ENCODE assay signal across 2 cellular contexts in the genomic region with DNA sequence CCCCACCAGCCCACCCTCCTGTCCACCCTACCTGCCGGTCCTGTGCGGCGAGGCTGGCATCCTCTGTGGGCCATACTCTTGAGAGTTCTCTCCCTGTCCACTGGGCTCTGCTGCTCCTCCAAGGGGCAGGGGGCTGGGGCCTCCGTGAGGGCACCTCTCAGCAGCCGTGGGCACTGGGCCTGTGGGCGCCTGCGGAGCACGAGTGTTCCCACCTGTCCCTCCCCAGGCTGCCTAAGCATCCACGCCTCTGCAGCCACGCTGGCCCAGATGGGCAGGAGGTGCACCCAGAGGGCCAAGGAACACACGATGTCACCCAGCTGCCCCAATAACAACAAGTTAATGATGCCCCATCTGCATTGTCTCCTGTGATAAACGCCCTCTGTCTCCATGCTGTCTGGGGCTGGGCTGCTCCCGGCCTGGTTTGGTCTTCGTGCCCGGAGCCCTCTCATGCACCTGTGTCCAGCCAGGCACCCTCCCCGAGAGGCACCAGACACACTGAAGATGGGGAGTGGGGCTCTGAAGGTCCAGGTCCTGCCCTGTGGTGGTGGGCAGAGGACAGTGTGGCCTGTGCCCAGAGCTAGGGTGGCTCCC.
TF ChIP-seq lines count a peak whose summit lies in the region.

No MANE protein-coding gene starts in this region.

TF ChIP-seq in IMR-90, 13 proteins besides CTCF, POLR2A, EP300 and RAD21:
- no peak for TF ChIP-seq FOS (IDR thresholded peaks at IDR 0.05; ENCODE audit: low read depth, low read length)
- TF ChIP-seq, protein P1, sequence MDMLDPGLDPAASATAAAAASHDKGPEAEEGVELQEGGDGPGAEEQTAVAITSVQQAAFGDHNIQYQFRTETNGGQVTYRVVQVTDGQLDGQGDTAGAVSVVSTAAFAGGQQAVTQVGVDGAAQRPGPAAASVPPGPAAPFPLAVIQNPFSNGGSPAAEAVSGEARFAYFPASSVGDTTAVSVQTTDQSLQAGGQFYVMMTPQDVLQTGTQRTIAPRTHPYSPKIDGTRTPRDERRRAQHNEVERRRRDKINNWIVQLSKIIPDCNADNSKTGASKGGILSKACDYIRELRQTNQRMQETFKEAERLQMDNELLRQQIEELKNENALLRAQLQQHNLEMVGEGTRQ (IDR thresholded peaks at IDR 0.05; ENCODE audit: low read depth, low read length) = no peak
- no peak for TF ChIP-seq CEBPB (IDR thresholded peaks at IDR 0.05; ENCODE audit: low read depth, low read length)
- no peak for TF ChIP-seq RCOR1 (IDR thresholded peaks at IDR 0.05; ENCODE audit: insufficient replicate concordance, low read length)
- TF ChIP-seq, protein P2, sequence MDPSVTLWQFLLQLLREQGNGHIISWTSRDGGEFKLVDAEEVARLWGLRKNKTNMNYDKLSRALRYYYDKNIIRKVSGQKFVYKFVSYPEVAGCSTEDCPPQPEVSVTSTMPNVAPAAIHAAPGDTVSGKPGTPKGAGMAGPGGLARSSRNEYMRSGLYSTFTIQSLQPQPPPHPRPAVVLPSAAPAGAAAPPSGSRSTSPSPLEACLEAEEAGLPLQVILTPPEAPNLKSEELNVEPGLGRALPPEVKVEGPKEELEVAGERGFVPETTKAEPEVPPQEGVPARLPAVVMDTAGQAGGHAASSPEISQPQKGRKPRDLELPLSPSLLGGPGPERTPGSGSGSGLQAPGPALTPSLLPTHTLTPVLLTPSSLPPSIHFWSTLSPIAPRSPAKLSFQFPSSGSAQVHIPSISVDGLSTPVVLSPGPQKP (IDR thresholded peaks at IDR 0.05; ENCODE audit: borderline replicate concordance, low read depth, low read length) = no peak
- TF ChIP-seq SMC3 (IDR thresholded peaks at IDR 0.05; ENCODE audit: low read depth, low read length) = no peak
- TF ChIP-seq MXI1 (IDR thresholded peaks at IDR 0.05; ENCODE audit: borderline replicate concordance, low read depth, low read length) = no peak
- no peak for TF ChIP-seq MAFK (IDR thresholded peaks at IDR 0.05; ENCODE audit: low read depth, low read length)
- TF ChIP-seq MAZ (IDR thresholded peaks at IDR 0.05; ENCODE audit: borderline replicate concordance, low read depth, low read length) = no peak
- TF ChIP-seq BHLHE40 (IDR thresholded peaks at IDR 0.05; ENCODE audit: low read depth, low read length) = no peak
- TF ChIP-seq NFE2L2 (IDR thresholded peaks at IDR 0.05; ENCODE audit: low read depth, low read length) = no peak

TF ChIP-seq in HepG2, 621 proteins besides CTCF, POLR2A, EP300 and RAD21 (continues in another document):
- TF ChIP-seq RCOR2 (CRISPR knock-in tag; IDR thresholded peaks at IDR 0.05) = no peak
- TF ChIP-seq, protein P3, sequence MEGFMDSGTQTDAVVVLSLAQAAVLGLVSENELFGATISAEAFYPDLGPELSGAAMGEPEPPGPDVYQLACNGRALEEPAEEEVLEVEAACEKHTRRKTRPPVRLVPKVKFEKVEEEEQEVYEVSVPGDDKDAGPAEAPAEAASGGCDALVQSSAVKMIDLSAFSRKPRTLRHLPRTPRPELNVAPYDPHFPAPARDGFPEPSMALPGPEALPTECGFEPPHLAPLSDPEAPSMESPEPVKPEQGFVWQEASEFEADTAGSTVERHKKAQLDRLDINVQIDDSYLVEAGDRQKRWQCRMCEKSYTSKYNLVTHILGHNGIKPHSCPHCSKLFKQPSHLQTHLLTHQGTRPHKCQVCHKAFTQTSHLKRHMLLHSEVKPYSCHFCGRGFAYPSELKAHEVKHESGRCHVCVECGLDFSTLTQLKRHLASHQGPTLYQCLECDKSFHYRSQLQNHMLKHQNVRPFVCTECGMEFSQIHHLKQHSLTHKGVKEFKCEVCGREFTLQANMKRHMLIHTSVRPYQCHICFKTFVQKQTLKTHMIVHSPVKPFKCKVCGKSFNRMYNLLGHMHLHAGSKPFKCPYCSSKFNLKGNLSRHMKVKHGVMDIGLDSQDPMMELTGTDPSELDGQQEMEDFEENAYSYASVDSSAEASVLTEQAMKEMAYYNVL (CRISPR knock-in tag; IDR thresholded peaks at IDR 0.05; ENCODE audit: borderline replicate concordance) = no peak
- TF ChIP-seq ZNF619 (CRISPR knock-in tag; IDR thresholded peaks at IDR 0.05) = 0 out of 2 replicates have a peak, but pooled peaks have one; percentile 27
- no peak for TF ChIP-seq ZNF546 (CRISPR knock-in tag; conservative IDR thresholded peaks at IDR 0.05)
- TF ChIP-seq SIN3B (IDR thresholded peaks at IDR 0.05; ENCODE audit: low read length) = no peak
- TF ChIP-seq ZNF672 (CRISPR knock-in tag; IDR thresholded peaks at IDR 0.05) = no peak
- TF ChIP-seq, protein P4, sequence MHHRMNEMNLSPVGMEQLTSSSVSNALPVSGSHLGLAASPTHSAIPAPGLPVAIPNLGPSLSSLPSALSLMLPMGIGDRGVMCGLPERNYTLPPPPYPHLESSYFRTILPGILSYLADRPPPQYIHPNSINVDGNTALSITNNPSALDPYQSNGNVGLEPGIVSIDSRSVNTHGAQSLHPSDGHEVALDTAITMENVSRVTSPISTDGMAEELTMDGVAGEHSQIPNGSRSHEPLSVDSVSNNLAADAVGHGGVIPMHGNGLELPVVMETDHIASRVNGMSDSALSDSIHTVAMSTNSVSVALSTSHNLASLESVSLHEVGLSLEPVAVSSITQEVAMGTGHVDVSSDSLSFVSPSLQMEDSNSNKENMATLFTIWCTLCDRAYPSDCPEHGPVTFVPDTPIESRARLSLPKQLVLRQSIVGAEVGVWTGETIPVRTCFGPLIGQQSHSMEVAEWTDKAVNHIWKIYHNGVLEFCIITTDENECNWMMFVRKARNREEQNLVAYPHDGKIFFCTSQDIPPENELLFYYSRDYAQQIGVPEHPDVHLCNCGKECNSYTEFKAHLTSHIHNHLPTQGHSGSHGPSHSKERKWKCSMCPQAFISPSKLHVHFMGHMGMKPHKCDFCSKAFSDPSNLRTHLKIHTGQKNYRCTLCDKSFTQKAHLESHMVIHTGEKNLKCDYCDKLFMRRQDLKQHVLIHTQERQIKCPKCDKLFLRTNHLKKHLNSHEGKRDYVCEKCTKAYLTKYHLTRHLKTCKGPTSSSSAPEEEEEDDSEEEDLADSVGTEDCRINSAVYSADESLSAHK (CRISPR knock-in tag; IDR thresholded peaks at IDR 0.05; ENCODE audit: borderline replicate concordance) = no peak
- 0 out of 2 replicates have a peak, but pooled peaks have one; percentile 31 for TF ChIP-seq DPF2 (CRISPR knock-in tag; IDR thresholded peaks at IDR 0.05; ENCODE audit: borderline replicate concordance, low read depth)
- TF ChIP-seq TGIF2 (CRISPR knock-in tag; IDR thresholded peaks at IDR 0.05) = no peak
- peak; percentile 52 for TF ChIP-seq RBM22 (optimal IDR thresholded peaks at IDR 0.05; ENCODE audit: low read length)
- TF ChIP-seq SPEN (CRISPR knock-in tag; IDR thresholded peaks at IDR 0.05; ENCODE audit: low read depth) = no peak
- TF ChIP-seq, protein P5, sequence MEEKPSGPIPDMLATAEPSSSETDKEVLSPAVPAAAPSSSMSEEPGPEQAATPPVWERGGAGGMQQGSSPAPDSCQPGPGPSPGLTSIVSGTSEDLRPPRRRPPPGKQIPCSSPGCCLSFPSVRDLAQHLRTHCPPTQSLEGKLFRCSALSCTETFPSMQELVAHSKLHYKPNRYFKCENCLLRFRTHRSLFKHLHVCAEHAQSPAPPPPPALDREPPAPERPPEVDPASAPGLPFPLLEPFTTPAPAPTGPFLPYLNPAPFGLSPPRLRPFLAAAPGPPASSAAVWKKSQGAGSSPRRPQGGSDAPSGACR (CRISPR knock-in tag; IDR thresholded peaks at IDR 0.05) = no peak
- TF ChIP-seq SNRNP70 (IDR thresholded peaks at IDR 0.05; ENCODE audit: low read depth, low read length) = no peak
- TF ChIP-seq, protein P6, sequence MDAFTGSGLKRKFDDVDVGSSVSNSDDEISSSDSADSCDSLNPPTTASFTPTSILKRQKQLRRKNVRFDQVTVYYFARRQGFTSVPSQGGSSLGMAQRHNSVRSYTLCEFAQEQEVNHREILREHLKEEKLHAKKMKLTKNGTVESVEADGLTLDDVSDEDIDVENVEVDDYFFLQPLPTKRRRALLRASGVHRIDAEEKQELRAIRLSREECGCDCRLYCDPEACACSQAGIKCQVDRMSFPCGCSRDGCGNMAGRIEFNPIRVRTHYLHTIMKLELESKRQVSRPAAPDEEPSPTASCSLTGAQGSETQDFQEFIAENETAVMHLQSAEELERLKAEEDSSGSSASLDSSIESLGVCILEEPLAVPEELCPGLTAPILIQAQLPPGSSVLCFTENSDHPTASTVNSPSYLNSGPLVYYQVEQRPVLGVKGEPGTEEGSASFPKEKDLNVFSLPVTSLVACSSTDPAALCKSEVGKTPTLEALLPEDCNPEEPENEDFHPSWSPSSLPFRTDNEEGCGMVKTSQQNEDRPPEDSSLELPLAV (CRISPR knock-in tag; conservative IDR thresholded peaks at IDR 0.05; ENCODE audit: low read depth) = no peak
- no peak for TF ChIP-seq ZNF674 (CRISPR knock-in tag; IDR thresholded peaks at IDR 0.05; ENCODE audit: low read depth)
- TF ChIP-seq, protein P7, sequence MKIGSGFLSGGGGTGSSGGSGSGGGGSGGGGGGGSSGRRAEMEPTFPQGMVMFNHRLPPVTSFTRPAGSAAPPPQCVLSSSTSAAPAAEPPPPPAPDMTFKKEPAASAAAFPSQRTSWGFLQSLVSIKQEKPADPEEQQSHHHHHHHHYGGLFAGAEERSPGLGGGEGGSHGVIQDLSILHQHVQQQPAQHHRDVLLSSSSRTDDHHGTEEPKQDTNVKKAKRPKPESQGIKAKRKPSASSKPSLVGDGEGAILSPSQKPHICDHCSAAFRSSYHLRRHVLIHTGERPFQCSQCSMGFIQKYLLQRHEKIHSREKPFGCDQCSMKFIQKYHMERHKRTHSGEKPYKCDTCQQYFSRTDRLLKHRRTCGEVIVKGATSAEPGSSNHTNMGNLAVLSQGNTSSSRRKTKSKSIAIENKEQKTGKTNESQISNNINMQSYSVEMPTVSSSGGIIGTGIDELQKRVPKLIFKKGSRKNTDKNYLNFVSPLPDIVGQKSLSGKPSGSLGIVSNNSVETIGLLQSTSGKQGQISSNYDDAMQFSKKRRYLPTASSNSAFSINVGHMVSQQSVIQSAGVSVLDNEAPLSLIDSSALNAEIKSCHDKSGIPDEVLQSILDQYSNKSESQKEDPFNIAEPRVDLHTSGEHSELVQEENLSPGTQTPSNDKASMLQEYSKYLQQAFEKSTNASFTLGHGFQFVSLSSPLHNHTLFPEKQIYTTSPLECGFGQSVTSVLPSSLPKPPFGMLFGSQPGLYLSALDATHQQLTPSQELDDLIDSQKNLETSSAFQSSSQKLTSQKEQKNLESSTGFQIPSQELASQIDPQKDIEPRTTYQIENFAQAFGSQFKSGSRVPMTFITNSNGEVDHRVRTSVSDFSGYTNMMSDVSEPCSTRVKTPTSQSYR (CRISPR knock-in tag; IDR thresholded peaks at IDR 0.05; ENCODE audit: borderline replicate concordance) = no peak
- TF ChIP-seq, protein P8, sequence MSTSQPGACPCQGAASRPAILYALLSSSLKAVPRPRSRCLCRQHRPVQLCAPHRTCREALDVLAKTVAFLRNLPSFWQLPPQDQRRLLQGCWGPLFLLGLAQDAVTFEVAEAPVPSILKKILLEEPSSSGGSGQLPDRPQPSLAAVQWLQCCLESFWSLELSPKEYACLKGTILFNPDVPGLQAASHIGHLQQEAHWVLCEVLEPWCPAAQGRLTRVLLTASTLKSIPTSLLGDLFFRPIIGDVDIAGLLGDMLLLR (CRISPR knock-in tag; IDR thresholded peaks at IDR 0.05) = no peak
- no peak for TF ChIP-seq NFIB (CRISPR knock-in tag; IDR thresholded peaks at IDR 0.05; ENCODE audit: borderline replicate concordance)
- TF ChIP-seq ZNF232 (CRISPR knock-in tag; IDR thresholded peaks at IDR 0.05; ENCODE audit: borderline replicate concordance) = no peak
- no peak for TF ChIP-seq ZNF530 (CRISPR knock-in tag; IDR thresholded peaks at IDR 0.05; ENCODE audit: low read depth)
- TF ChIP-seq TAF15 (IDR thresholded peaks at IDR 0.05; ENCODE audit: low read depth, low read length, poor library complexity, severe bottlenecking) = no peak
- TF ChIP-seq, protein P9, sequence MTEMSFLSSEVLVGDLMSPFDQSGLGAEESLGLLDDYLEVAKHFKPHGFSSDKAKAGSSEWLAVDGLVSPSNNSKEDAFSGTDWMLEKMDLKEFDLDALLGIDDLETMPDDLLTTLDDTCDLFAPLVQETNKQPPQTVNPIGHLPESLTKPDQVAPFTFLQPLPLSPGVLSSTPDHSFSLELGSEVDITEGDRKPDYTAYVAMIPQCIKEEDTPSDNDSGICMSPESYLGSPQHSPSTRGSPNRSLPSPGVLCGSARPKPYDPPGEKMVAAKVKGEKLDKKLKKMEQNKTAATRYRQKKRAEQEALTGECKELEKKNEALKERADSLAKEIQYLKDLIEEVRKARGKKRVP (CRISPR knock-in tag; IDR thresholded peaks at IDR 0.05) = no peak
- TF ChIP-seq DR1 (CRISPR knock-in tag; IDR thresholded peaks at IDR 0.05) = no peak
- no peak; the same call in 1 of the 2 replicates for TF ChIP-seq FOXC1 (CRISPR knock-in tag; IDR thresholded peaks at IDR 0.05; ENCODE audit: borderline replicate concordance)
- TF ChIP-seq AGO2 (optimal IDR thresholded peaks at IDR 0.05; ENCODE audit: low read depth, low read length) = peak; percentile 94
- no peak for TF ChIP-seq SETDB1 (CRISPR knock-in tag; IDR thresholded peaks at IDR 0.05; ENCODE audit: borderline replicate concordance)
- TF ChIP-seq ZNF724P (CRISPR knock-in tag; IDR thresholded peaks at IDR 0.05; ENCODE audit: borderline replicate concordance) = no peak
- TF ChIP-seq, protein P10, sequence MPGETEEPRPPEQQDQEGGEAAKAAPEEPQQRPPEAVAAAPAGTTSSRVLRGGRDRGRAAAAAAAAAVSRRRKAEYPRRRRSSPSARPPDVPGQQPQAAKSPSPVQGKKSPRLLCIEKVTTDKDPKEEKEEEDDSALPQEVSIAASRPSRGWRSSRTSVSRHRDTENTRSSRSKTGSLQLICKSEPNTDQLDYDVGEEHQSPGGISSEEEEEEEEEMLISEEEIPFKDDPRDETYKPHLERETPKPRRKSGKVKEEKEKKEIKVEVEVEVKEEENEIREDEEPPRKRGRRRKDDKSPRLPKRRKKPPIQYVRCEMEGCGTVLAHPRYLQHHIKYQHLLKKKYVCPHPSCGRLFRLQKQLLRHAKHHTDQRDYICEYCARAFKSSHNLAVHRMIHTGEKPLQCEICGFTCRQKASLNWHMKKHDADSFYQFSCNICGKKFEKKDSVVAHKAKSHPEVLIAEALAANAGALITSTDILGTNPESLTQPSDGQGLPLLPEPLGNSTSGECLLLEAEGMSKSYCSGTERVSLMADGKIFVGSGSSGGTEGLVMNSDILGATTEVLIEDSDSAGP (CRISPR knock-in tag; IDR thresholded peaks at IDR 0.05; ENCODE audit: borderline replicate concordance) = no peak
- TF ChIP-seq ZNF335 (CRISPR knock-in tag; IDR thresholded peaks at IDR 0.05) = no peak
- TF ChIP-seq, protein P11, sequence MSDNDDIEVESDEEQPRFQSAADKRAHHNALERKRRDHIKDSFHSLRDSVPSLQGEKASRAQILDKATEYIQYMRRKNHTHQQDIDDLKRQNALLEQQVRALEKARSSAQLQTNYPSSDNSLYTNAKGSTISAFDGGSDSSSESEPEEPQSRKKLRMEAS (IDR thresholded peaks at IDR 0.05) = peak; percentile 12; the same call in 1 of the 2 replicates
- TF ChIP-seq ZNF460 (CRISPR knock-in tag; IDR thresholded peaks at IDR 0.05; ENCODE audit: borderline replicate concordance) = no peak
- TF ChIP-seq ZFP41 (CRISPR knock-in tag; IDR thresholded peaks at IDR 0.05; ENCODE audit: borderline replicate concordance) = no peak; the same call in 1 of the 2 replicates
- TF ChIP-seq ZSCAN21 (CRISPR knock-in tag; IDR thresholded peaks at IDR 0.05; ENCODE audit: borderline replicate concordance) = peak; percentile 49; the same call in 1 of the 2 replicates
